ENCODE assay signal across 8 cellular contexts in genomic region chr1:152110365-152110859, GRCh38. TPM values are rescaled to one million over a fixed set of nuclear protein-coding genes. Genes with fewer than 3 reads are reported as not detected.
DNase-seq lines count a peak whose midpoint lies in the region; ATAC-seq and TF ChIP-seq lines count a peak whose summit lies in the region.

No MANE protein-coding gene starts in this region.

- no peak overlapping the region for H3K23ac ChIP-seq in H9 (ENCODE audit: insufficient read length, low read depth, low read length)

- no peak overlapping the region for H3K27ac Mint-ChIP-seq in H9
- H3K27ac Mint-ChIP-seq in T-cell: no peak overlapping the region

- H2AK5ac ChIP-seq in H9 (ENCODE audit: insufficient read length, low read length): no peak overlapping the region

- no peaks in the 10 kb centered on the region for H3K79me2 ChIP-seq in H9 (ENCODE audit: insufficient read depth, low read length)

- H3K4me1 Mint-ChIP-seq in H9 (no peaks in the 10 kb centered on the region), T-cell (no peaks in the 10 kb centered on the region)

- CTCF ChIA-PET in AG04449 (lab: Yijun Ruan, JAX) (interaction anchor here (1.1 to 4.1 kb wide), 10 partner anchors 28 to 348 kb away, joined by 3 to 18 read pairs (median 3); no protein-coding TSS in a partner anchor), T-cell (lab: Charles Lee) (interaction anchor here (0.6 to 1.7 kb wide), 4 partner anchors 57 to 182 kb away, joined by 3 to 6 read pairs (median 4); no protein-coding TSS in a partner anchor)

- H2BK15ac ChIP-seq in H9 (ENCODE audit: low read depth, low read length): no peak overlapping the region

- no peak overlapping the region for H3K9ac ChIP-seq in H9 (ENCODE audit: extremely low read depth, insufficient read length, low read length)

- POLR2A ChIA-PET in AG04449 (lab: Yijun Ruan, JAX): interaction anchor here (0.7 to 1.2 kb wide), 2 partner anchors 8 to 74 kb away, joined by 3 to 4 read pairs; partner anchors contain the start of gene S100A11
- POLR2A ChIA-PET in T-cell (lab: Charles Lee): no interaction called here

- no CpG with 5 or more reads among the region's 31 CpGs for WGBS in H9 (ENCODE audit: extremely low coverage, insufficient read length, low lambda C conversion rate)
- WGBS in esophagus, 2 donors: 1 to 2% methylated on average over 31 of the region's 31 CpGs

- H3K79me1 ChIP-seq in H9 (ENCODE audit: insufficient read depth, low read depth, low read length, poor library complexity, severe bottlenecking): no peaks in the 10 kb centered on the region

- H4K8ac ChIP-seq in H9 (replicated peaks; ENCODE audit: insufficient read length, low read depth, low read length): no peak overlapping the region

- H4K91ac ChIP-seq in H9 (ENCODE audit: insufficient read length, low read depth, low read length): no peak overlapping the region

- no peaks in the 10 kb centered on the region for H3K36me3 ChIP-seq in esophagus (ENCODE audit: control insufficient read depth in 2 of 2, insufficient read depth in 2 of 2, low read length in 1 of 2)
- H3K36me3 ChIP-seq in neutrophil: no peaks in the 10 kb centered on the region

- H3K18ac ChIP-seq in H9 (ENCODE audit: insufficient read length, low read depth, low read length): peak overlapping the region; percentile 16

- H3K27me3 Mint-ChIP-seq in H9 (ENCODE audit: low read depth): peaks cover under 1% of the 10 kb centered on the region
- H3K27me3 Mint-ChIP-seq in T-cell: peaks cover 9 to 12% of the 10 kb centered on the region in 2 donors

- no peaks in the 10 kb centered on the region for H3K9me3 ChIP-seq in H9 (ENCODE audit: control insufficient read depth, low read depth, low read length)
- peaks cover 12 to 29% of the 10 kb centered on the region in 2 donors for H3K9me3 ChIP-seq in esophagus (ENCODE audit: control insufficient read depth in 2 of 2, insufficient read depth in 1 of 2, low read depth in 1 of 2, low read length in 1 of 2)
- H3K9me3 ChIP-seq in neutrophil: no peaks in the 10 kb centered on the region

- no peak overlapping the region for H3T11ph ChIP-seq in H9 (ENCODE audit: low read length)

- peak overlapping the region; percentile 52 for H3K4me3 ChIP-seq in AG04449 (ENCODE audit: low read depth, low read length)
- peak overlapping the region; percentile 43 to 57 for H3K4me3 ChIP-seq in esophagus (ENCODE audit: low read depth in 1 of 2, low read length in 2 of 2)
- H3K4me3 ChIP-seq in neutrophil (ENCODE audit: low read depth in 1 of 2, low read length in 1 of 2): peak overlapping the region; percentile 23 to 47

- H3K4me3 Mint-ChIP-seq in H9 (no peak overlapping the region), T-cell (no peak overlapping the region)

- H2BK5ac ChIP-seq in H9 (ENCODE audit: insufficient read length, low read length): no peak overlapping the region

- H3K4me2 ChIP-seq in H9 (ENCODE audit: insufficient read depth, insufficient read length, low read length): peak overlapping the region; percentile 18

- ATAC-seq in T-cell (replicated peaks in 1 of 4) (peak; percentile 62 to 73 (median 66)), HG03432 (IDR thresholded peaks at IDR 0.05; ENCODE audit: unreplicated experiment) (no peak), HG03175 (IDR thresholded peaks at IDR 0.05; ENCODE audit: unreplicated experiment) (no peak)

- H3K9me3 Mint-ChIP-seq in H9 (peaks cover 12 to 18% of the 10 kb centered on the region in 2 experiments), T-cell (no peaks in the 10 kb centered on the region)

- H4K20me1 ChIP-seq in H9 (ENCODE audit: control insufficient read depth, insufficient read depth, insufficient read length): no peaks in the 10 kb centered on the region

- H3K4ac ChIP-seq in H9 (ENCODE audit: low read depth, low read length): no peak overlapping the region

- H3K36me3 Mint-ChIP-seq in H9 (ENCODE audit: insufficient read depth in 1 of 3, low read depth in 3 of 3) (peaks cover 0 to 12% (median 3%) of the 10 kb centered on the region in 3 experiments; a peak in 4 of 7 replicates), T-cell (no peaks in the 10 kb centered on the region)

- no peak overlapping the region for H2BK20ac ChIP-seq in H9 (ENCODE audit: low read depth, low read length, poor library complexity, severe bottlenecking)

- H3K27ac ChIP-seq in H9 (ENCODE audit: insufficient read length, low read depth, low read length) (no peak overlapping the region), esophagus (ENCODE audit: low read depth in 2 of 2, low read length in 1 of 2) (no peak overlapping the region), neutrophil (no peak overlapping the region)

- H3K56ac ChIP-seq in H9 (ENCODE audit: insufficient read length, low read depth, low read length): no peak overlapping the region

- peaks cover 68% of the 10 kb centered on the region for H3K27me3 ChIP-seq in H9 (ENCODE audit: insufficient read depth, low read length)
- peaks cover 3 to 30% of the 10 kb centered on the region in 2 donors for H3K27me3 ChIP-seq in esophagus (ENCODE audit: control insufficient read depth in 1 of 2, insufficient read depth in 2 of 2, low read length in 2 of 2)
- peaks cover 100% of the 10 kb centered on the region for H3K27me3 ChIP-seq in neutrophil

- H3K4me1 ChIP-seq in H9 (ENCODE audit: insufficient read depth, low read length) (no peaks in the 10 kb centered on the region), esophagus (ENCODE audit: control insufficient read depth in 2 of 2, insufficient read depth in 2 of 2, low read length in 1 of 2) (peaks cover 17 to 32% of the 10 kb centered on the region in 2 donors), neutrophil (ENCODE audit: control insufficient read depth in 1 of 2, insufficient read depth in 1 of 2, low read depth in 1 of 2, low read length in 1 of 2) (peaks cover 45 to 49% of the 10 kb centered on the region in 2 experiments)

- H3K14ac ChIP-seq in H9 (ENCODE audit: insufficient read depth, low read length): peak overlapping the region; percentile 62; the same call in 1 of the 2 replicates

- peaks cover 3% of the 10 kb centered on the region for H3K23me2 ChIP-seq in H9 (ENCODE audit: insufficient read length, low read depth, low read length, poor library complexity, severe bottlenecking)

- no peak overlapping the region for H4K5ac ChIP-seq in H9 (ENCODE audit: insufficient read length, low read depth, low read length)

- DNase-seq in AG04449 (ENCODE audit: low read depth, low spot score): no peak
- DNase-seq in H9: peak; percentile 73
- DNase-seq in T-cell: peak in 2 of 34 experiments; percentile 15 to 18
- no peak for DNase-seq in NCI-H146 (lab: John Stamatoyannopoulos, UW)

- no peak overlapping the region for H2AFZ ChIP-seq in H9 (ENCODE audit: low read length)

- no peak overlapping the region for H2BK12ac ChIP-seq in H9 (ENCODE audit: insufficient read length, low read depth, low read length)

- H2BK120ac ChIP-seq in H9 (ENCODE audit: low read depth, low read length, poor library complexity, severe bottlenecking): no peak overlapping the region

- no peak for TF ChIP-seq CTCF in AG04449 (IDR thresholded peaks at IDR 0.05; ENCODE audit: insufficient read depth, low read length, missing control alignments)
- no peak for TF ChIP-seq CTCF in H9 (conservative IDR thresholded peaks at IDR 0.05)
- no peak for TF ChIP-seq CTCF in neutrophil (IDR thresholded peaks at IDR 0.05)

RNA-seq across cellular contexts. Expression of gene TCHH, which starts 4.8 kb away (rescaled TPM):
- not detected in 2 replicates for total RNA-seq in H9 (2021)
- under 1 TPM in 1 of 5 donors, not detected in 4; 0.03 TPM for total RNA-seq in T-cell
- under 1 TPM; 0.13 to 0.33 TPM for polyA plus RNA-seq in esophagus

RNA-seq across cellular contexts. Expression of gene TCHHL1, which starts 21.5 kb away (rescaled TPM):
- total RNA-seq in H9 (2021) (not detected in 2 replicates), T-cell (not detected)
- not detected for polyA plus RNA-seq in esophagus

RNA-seq across cellular contexts. Expression of gene RPTN, which starts 48.6 kb away (rescaled TPM):
- total RNA-seq in H9 (2021) (not detected in 2 replicates), T-cell (not detected)
- polyA plus RNA-seq in esophagus: 1 to 10 TPM in 1 of 2 donors, under 1 TPM in 1; 0.20 to 1.3 TPM

Comparison
In these comparisons a context has a peak if more than half of its experiments do, and no peak if none do; other contexts are left out.
1. ATAC-seq: peak in T-cell (4 of 4); none in HG03432 (single experiment) and HG03175 (single experiment).
2. Peak in every context shown above with its lines, with median percentiles within 50 percentile points of each other: H3K4me3 ChIP-seq.